ENCODE assay signal across 2 cellular contexts in genomic region chr10:100519321-100520051, GRCh38.
TF ChIP-seq lines count a peak whose summit lies in the region.

Gene SEC31B (minus strand): TSS chr10:100519861. CDS start chr10:100516952, 2,909 bp downstream.

TF ChIP-seq in IMR-90, 13 proteins besides CTCF, POLR2A, EP300 and RAD21:
- TF ChIP-seq MXI1 (IDR thresholded peaks at IDR 0.05; ENCODE audit: borderline replicate concordance, low read depth, low read length) (no peak), MAFK (IDR thresholded peaks at IDR 0.05; ENCODE audit: low read depth, low read length) (no peak), RCOR1 (IDR thresholded peaks at IDR 0.05; ENCODE audit: insufficient replicate concordance, low read length) (no peak), ELK1 (IDR thresholded peaks at IDR 0.05; ENCODE audit: borderline replicate concordance, low read depth, low read length) (no peak), MAZ (IDR thresholded peaks at IDR 0.05; ENCODE audit: borderline replicate concordance, low read depth, low read length) (no peak), CHD1 (IDR thresholded peaks at IDR 0.05; ENCODE audit: low read depth, low read length) (no peak), FOS (IDR thresholded peaks at IDR 0.05; ENCODE audit: low read depth, low read length) (no peak), USF2 (IDR thresholded peaks at IDR 0.05; ENCODE audit: low read depth, low read length) (no peak), BHLHE40 (IDR thresholded peaks at IDR 0.05; ENCODE audit: low read depth, low read length) (no peak), NFE2L2 (IDR thresholded peaks at IDR 0.05; ENCODE audit: low read depth, low read length) (no peak), SMC3 (IDR thresholded peaks at IDR 0.05; ENCODE audit: low read depth, low read length) (no peak), CEBPB (IDR thresholded peaks at IDR 0.05; ENCODE audit: low read depth, low read length) (no peak), RFX5 (IDR thresholded peaks at IDR 0.05; ENCODE audit: low read depth, low read length) (no peak)

TF ChIP-seq in GM12878, 131 proteins besides CTCF, POLR2A, EP300 and RAD21:
- TF ChIP-seq SIX5 (IDR thresholded peaks at IDR 0.05; ENCODE audit: low read depth, low read length, severe bottlenecking) (no peak), KLF5 (IDR thresholded peaks at IDR 0.05; ENCODE audit: partially characterized antibody) (no peak), PBX3 (IDR thresholded peaks at IDR 0.05; ENCODE audit: insufficient replicate concordance, low read depth, low read length) (no peak), ASH2L (IDR thresholded peaks at IDR 0.05; ENCODE audit: borderline replicate concordance, low read depth) (no peak), PRDM15 (CRISPR knock-in tag; IDR thresholded peaks at IDR 0.05) (no peak), RBBP5 (conservative IDR thresholded peaks at IDR 0.05) (no peak), TARDBP (IDR thresholded peaks at IDR 0.05; ENCODE audit: borderline replicate concordance) (no peak), MLLT1 (IDR thresholded peaks at IDR 0.05) (no peak), CHD2 (IDR thresholded peaks at IDR 0.05; ENCODE audit: borderline replicate concordance, low read depth, low read length) (no peak)
